In the genomic region with DNA sequence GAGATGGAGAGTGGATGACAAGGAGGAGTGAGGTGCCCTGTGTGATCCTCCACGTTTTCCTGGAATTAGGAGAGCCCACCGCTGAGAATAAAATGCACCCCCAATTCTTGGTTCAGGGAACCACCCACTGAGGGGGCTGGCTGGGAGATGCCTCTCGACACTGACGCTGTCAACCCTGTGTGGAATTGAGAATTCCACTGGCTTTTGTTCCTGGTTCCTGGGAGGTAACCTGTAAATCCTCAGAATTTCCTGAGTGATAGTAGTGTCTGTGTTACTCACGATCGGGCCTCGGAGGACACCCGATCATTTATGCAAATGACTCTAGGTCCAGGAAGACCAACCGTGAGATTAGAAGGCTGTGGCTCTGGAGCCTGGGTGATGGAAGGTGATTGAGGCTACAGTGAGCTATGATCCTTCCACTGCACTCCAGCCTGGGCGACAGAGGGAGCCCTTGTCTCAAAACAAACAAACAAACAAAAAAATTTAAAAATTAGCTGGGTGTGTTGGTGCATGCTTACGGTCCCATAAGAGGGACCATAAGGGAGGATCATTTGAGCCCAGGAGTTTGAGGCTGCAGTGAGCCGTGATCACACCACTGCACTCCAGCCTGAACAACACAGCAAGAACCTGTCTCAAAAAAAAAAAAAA, we compare ENCODE assay signal across 12 cellular contexts. TPM values are rescaled to one million over a fixed set of nuclear protein-coding genes. Genes with fewer than 3 reads are reported as not detected.
DNase-seq lines count a peak whose midpoint lies in the region; ATAC-seq and TF ChIP-seq lines count a peak whose summit lies in the region.
"Had no signal": no experiment of that assay in that cellular context is flagged by ENCODE, and none has a peak within 500 bp of the region (broad histone marks: within the 10 kb centered on the region; RNA-seq: fewer than 3 reads in every experiment).

No MANE protein-coding gene starts in this region.

- no peak overlapping the region for H3K4me3 ChIP-seq in heart right ventricle
- no peak overlapping the region for H3K4me3 ChIP-seq in right atrium auricular region
- H3K4me3 ChIP-seq in RWPE2 (ENCODE audit: severe bottlenecking): no peak overlapping the region
- no peak overlapping the region for H3K4me3 ChIP-seq in foreskin fibroblast (ENCODE audit: low read depth in 1 of 2, low read length in 2 of 2)
- H3K4me3 ChIP-seq: ascending aorta had no signal

- DNase-seq in heart right ventricle (no peak), right atrium auricular region (ENCODE audit: low spot score) (no peak), RWPE2 (ENCODE audit: low spot score) (peak; percentile 38), foreskin fibroblast (peak in 1 of 2 donors; percentile 61), ACHN (no peak)
- DNase-seq: NCI-H1092 treated with DMSO at 0.1 percent for 48 hours; NK-92 treated with Interleukin-12 subunit alpha and Interleukin-12 subunit beta, amount 100 ng/mL, for 24 hours; retina had no signal

- in situ Hi-C loops in ACHN (cut with HindIII; ENCODE audit: low pct_ligation_motif_present, low pct_unique_long_range_greater_than_20kb, low sequenced_read_pairs): no loop called here

- H3K27me3 ChIP-seq in heart right ventricle (no peaks in the 10 kb centered on the region), right atrium auricular region (no peaks in the 10 kb centered on the region), RWPE2 (ENCODE audit: insufficient read depth, poor library complexity, severe bottlenecking) (no peaks in the 10 kb centered on the region)
- H3K27me3 ChIP-seq: ascending aorta had no signal

- TF ChIP-seq CTCF in heart right ventricle (IDR thresholded peaks at IDR 0.05) (peak; percentile 6 to 53 (median 39)), right atrium auricular region (IDR thresholded peaks at IDR 0.05) (peak in 1 of 2 donors; percentile 42), RWPE2 (IDR thresholded peaks at IDR 0.05; ENCODE audit: poor library complexity, severe bottlenecking) (peak; percentile 42), foreskin fibroblast (IDR thresholded peaks at IDR 0.05; ENCODE audit: low read depth, low read length) (peak; percentile 39)

- H3K9me3 ChIP-seq in heart right ventricle (no peaks in the 10 kb centered on the region), right atrium auricular region (no peaks in the 10 kb centered on the region), RWPE2 (ENCODE audit: severe bottlenecking) (no peaks in the 10 kb centered on the region)
- H3K9me3 ChIP-seq: ascending aorta had no signal

- H3K36me3 ChIP-seq in heart right ventricle: no peaks in the 10 kb centered on the region
- no peaks in the 10 kb centered on the region for H3K36me3 ChIP-seq in right atrium auricular region
- no peaks in the 10 kb centered on the region for H3K36me3 ChIP-seq in RWPE2 (ENCODE audit: low read depth)
- H3K36me3 ChIP-seq: ascending aorta had no signal

- intact Hi-C loops in heart right ventricle (cut with DNase I): no loop called here

- H3K27ac ChIP-seq in heart right ventricle (no peak overlapping the region), right atrium auricular region (no peak overlapping the region), RWPE2 (ENCODE audit: poor library complexity, severe bottlenecking) (no peak overlapping the region)
- H3K27ac ChIP-seq: ascending aorta had no signal

- H3K4me1 ChIP-seq in heart right ventricle: peaks cover 0 to 36% (median 26%) of the 10 kb centered on the region in 9 donors
- H3K4me1 ChIP-seq in right atrium auricular region: peaks cover 0 to 32% of the 10 kb centered on the region in 2 donors
- H3K4me1 ChIP-seq in RWPE2 (ENCODE audit: insufficient read depth, poor library complexity, severe bottlenecking): peaks cover 16% of the 10 kb centered on the region
- H3K4me1 ChIP-seq: ascending aorta had no signal

- ATAC-seq in heart right ventricle (no peak), RWPE2 (ENCODE audit: low read depth) (peak; percentile 77), HG02938 (IDR thresholded peaks at IDR 0.05; ENCODE audit: unreplicated experiment) (no peak), HG02678 (IDR thresholded peaks at IDR 0.05; ENCODE audit: unreplicated experiment) (no peak), GM21529 (IDR thresholded peaks at IDR 0.05; ENCODE audit: unreplicated experiment) (no peak)

- 46 to 48% methylated on average over 12 of the region's 12 CpGs for WGBS in heart right ventricle, 2 donors

RNA-seq across cellular contexts. Expression of a gene that starts 11.7 kb away (rescaled TPM):
- total RNA-seq in heart right ventricle (10 to 100 TPM; 27.6 to 43.7 (median 34.7) TPM), right atrium auricular region (10 to 100 TPM; 33.7 to 34.0 TPM)
- polyA plus RNA-seq in heart right ventricle: 10 to 100 TPM; 26.4 to 30.5 TPM

RNA-seq across cellular contexts. Expression of a gene that starts 19.0 kb away (rescaled TPM):
- total RNA-seq in heart right ventricle: 10 to 100 TPM in 2 of 10 donors, 1 to 10 TPM in 8; 1.7 to 17.3 (median 3.2) TPM
- polyA plus RNA-seq in heart right ventricle: 10 to 100 TPM in 1 of 2 donors, 1 to 10 TPM in 1; 3.5 to 20.8 TPM
- total RNA-seq in right atrium auricular region: 10 to 100 TPM in 1 of 2 donors, 1 to 10 TPM in 1; 6.4 to 16.8 TPM

RNA-seq across cellular contexts. Expression of a gene that starts 57.3 kb away (rescaled TPM):
- total RNA-seq in heart right ventricle (1 to 10 TPM in 9 of 10 donors, under 1 TPM in 1; 0.98 to 2.7 (median 1.6) TPM), right atrium auricular region (1 to 10 TPM; 1.1 to 1.2 TPM)
- 1 to 10 TPM; 2.6 to 8.9 TPM for polyA plus RNA-seq in heart right ventricle
